ENCODE assay signal across 1 cellular context in the genomic region with DNA sequence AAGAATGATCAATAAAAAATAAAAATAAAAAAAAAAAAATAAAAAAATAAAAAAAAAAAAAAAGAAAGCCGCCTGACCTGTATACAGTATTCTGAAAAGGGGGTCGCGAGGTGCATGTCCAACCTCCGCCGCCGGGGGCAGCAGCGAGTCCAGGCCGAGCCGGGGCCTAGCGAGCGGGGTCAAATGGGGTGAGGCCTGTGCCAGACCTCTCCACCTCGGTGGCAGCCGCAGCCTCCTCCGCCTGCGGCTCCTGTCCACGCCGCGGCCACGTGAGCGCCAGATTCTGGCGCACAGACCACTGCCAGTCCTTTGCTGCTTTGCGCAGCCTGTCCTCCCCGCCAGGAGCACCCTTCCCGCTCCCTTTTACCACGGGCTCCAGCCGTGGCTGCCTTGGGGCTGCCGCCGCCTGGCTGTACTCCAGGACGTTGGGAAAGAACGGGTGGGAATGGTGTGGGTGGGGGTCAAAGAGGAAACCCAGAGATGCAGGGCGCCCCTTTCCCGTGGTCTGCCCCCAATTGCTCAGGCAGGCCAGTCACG.
TF ChIP-seq lines count a peak whose summit lies in the region.

No MANE protein-coding gene starts in this region.

TF ChIP-seq in HepG2, 621 proteins besides CTCF, POLR2A, EP300 and RAD21 (continued from another document and continues in another):
- TF ChIP-seq, protein P1, sequence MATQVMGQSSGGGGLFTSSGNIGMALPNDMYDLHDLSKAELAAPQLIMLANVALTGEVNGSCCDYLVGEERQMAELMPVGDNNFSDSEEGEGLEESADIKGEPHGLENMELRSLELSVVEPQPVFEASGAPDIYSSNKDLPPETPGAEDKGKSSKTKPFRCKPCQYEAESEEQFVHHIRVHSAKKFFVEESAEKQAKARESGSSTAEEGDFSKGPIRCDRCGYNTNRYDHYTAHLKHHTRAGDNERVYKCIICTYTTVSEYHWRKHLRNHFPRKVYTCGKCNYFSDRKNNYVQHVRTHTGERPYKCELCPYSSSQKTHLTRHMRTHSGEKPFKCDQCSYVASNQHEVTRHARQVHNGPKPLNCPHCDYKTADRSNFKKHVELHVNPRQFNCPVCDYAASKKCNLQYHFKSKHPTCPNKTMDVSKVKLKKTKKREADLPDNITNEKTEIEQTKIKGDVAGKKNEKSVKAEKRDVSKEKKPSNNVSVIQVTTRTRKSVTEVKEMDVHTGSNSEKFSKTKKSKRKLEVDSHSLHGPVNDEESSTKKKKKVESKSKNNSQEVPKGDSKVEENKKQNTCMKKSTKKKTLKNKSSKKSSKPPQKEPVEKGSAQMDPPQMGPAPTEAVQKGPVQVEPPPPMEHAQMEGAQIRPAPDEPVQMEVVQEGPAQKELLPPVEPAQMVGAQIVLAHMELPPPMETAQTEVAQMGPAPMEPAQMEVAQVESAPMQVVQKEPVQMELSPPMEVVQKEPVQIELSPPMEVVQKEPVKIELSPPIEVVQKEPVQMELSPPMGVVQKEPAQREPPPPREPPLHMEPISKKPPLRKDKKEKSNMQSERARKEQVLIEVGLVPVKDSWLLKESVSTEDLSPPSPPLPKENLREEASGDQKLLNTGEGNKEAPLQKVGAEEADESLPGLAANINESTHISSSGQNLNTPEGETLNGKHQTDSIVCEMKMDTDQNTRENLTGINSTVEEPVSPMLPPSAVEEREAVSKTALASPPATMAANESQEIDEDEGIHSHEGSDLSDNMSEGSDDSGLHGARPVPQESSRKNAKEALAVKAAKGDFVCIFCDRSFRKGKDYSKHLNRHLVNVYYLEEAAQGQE (IDR thresholded peaks at IDR 0.05; ENCODE audit: borderline replicate concordance in 1 of 2, low read depth in 1 of 2, low read length in 2 of 2): peak in 1 of 2 experiments; percentile 49; a peak in 1 of 4 replicates
- TF ChIP-seq PHB2 (IDR thresholded peaks at IDR 0.05; ENCODE audit: partially characterized antibody) (no peak), ZNF83 (CRISPR knock-in tag; IDR thresholded peaks at IDR 0.05; ENCODE audit: borderline replicate concordance) (peak; percentile 94; the same call in 1 of the 2 replicates), PHF21A (CRISPR knock-in tag; IDR thresholded peaks at IDR 0.05) (peak; percentile 91), KLF13 (CRISPR knock-in tag; IDR thresholded peaks at IDR 0.05) (no peak), ZNF720 (CRISPR knock-in tag; IDR thresholded peaks at IDR 0.05) (no peak; the same call in 1 of the 2 replicates), ARID3A (IDR thresholded peaks at IDR 0.05; ENCODE audit: low read depth, low read length) (peak; percentile 51), ZC3H13 (CRISPR knock-in tag; IDR thresholded peaks at IDR 0.05) (peak; percentile 93), ZBTB44 (CRISPR knock-in tag; IDR thresholded peaks at IDR 0.05) (peak; percentile 87; the same call in 1 of the 2 replicates), EED (CRISPR knock-in tag; IDR thresholded peaks at IDR 0.05) (peak; percentile 70), ZNF24 (IDR thresholded peaks at IDR 0.05) (0 out of 2 replicates have a peak, but pooled peaks have one; percentile 31), TSC22D2 (CRISPR knock-in tag; IDR thresholded peaks at IDR 0.05; ENCODE audit: borderline replicate concordance) (peak; percentile 88; the same call in 1 of the 2 replicates), PRMT3 (CRISPR knock-in tag; IDR thresholded peaks at IDR 0.05; ENCODE audit: borderline replicate concordance, low read depth) (peak; percentile 74; the same call in 1 of the 2 replicates), HDAC2 (CRISPR knock-in tag; IDR thresholded peaks at IDR 0.05) (peak; percentile 95), SIX4 (CRISPR knock-in tag; IDR thresholded peaks at IDR 0.05) (peak; percentile 52; the same call in 1 of the 2 replicates), ETV5 (CRISPR knock-in tag; IDR thresholded peaks at IDR 0.05; ENCODE audit: borderline replicate concordance) (peak; percentile 82), HNRNPK (IDR thresholded peaks at IDR 0.05; ENCODE audit: low read depth, low read length, poor library complexity, severe bottlenecking) (peak; percentile 83), HMG20B (CRISPR knock-in tag; conservative IDR thresholded peaks at IDR 0.05) (peak; percentile 71; the same call in 1 of the 2 replicates), RBFOX2 (IDR thresholded peaks at IDR 0.05; ENCODE audit: low read depth, low read length) (peak; percentile 92), ATAD3A (CRISPR knock-in tag; IDR thresholded peaks at IDR 0.05) (peak; percentile 40; the same call in 1 of the 2 replicates), ZBTB14 (CRISPR knock-in tag; IDR thresholded peaks at IDR 0.05) (no peak), HMGA1 (CRISPR knock-in tag; conservative IDR thresholded peaks at IDR 0.05) (no peak), SNRNP70 (IDR thresholded peaks at IDR 0.05; ENCODE audit: low read depth, low read length) (no peak)
- TF ChIP-seq, protein P2, sequence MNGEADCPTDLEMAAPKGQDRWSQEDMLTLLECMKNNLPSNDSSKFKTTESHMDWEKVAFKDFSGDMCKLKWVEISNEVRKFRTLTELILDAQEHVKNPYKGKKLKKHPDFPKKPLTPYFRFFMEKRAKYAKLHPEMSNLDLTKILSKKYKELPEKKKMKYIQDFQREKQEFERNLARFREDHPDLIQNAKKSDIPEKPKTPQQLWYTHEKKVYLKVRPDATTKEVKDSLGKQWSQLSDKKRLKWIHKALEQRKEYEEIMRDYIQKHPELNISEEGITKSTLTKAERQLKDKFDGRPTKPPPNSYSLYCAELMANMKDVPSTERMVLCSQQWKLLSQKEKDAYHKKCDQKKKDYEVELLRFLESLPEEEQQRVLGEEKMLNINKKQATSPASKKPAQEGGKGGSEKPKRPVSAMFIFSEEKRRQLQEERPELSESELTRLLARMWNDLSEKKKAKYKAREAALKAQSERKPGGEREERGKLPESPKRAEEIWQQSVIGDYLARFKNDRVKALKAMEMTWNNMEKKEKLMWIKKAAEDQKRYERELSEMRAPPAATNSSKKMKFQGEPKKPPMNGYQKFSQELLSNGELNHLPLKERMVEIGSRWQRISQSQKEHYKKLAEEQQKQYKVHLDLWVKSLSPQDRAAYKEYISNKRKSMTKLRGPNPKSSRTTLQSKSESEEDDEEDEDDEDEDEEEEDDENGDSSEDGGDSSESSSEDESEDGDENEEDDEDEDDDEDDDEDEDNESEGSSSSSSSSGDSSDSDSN (CRISPR knock-in tag; IDR thresholded peaks at IDR 0.05): peak; percentile 94
- TF ChIP-seq, protein P3, sequence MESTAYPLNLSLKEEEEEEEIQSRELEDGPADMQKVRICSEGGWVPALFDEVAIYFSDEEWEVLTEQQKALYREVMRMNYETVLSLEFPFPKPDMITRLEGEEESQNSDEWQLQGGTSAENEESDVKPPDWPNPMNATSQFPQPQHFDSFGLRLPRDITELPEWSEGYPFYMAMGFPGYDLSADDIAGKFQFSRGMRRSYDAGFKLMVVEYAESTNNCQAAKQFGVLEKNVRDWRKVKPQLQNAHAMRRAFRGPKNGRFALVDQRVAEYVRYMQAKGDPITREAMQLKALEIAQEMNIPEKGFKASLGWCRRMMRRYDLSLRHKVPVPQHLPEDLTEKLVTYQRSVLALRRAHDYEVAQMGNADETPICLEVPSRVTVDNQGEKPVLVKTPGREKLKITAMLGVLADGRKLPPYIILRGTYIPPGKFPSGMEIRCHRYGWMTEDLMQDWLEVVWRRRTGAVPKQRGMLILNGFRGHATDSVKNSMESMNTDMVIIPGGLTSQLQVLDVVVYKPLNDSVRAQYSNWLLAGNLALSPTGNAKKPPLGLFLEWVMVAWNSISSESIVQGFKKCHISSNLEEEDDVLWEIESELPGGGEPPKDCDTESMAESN (CRISPR knock-in tag; conservative IDR thresholded peaks at IDR 0.05): peak; percentile 98
- TF ChIP-seq, protein P4, sequence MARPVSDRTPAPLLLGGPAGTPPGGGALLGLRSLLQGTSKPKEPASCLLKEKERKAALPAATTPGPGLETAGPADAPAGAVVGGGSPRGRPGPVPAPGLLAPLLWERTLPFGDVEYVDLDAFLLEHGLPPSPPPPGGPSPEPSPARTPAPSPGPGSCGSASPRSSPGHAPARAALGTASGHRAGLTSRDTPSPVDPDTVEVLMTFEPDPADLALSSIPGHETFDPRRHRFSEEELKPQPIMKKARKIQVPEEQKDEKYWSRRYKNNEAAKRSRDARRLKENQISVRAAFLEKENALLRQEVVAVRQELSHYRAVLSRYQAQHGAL (CRISPR knock-in tag; IDR thresholded peaks at IDR 0.05; ENCODE audit: not compliant biosample characterization): peak; percentile 91
- TF ChIP-seq, protein P5, sequence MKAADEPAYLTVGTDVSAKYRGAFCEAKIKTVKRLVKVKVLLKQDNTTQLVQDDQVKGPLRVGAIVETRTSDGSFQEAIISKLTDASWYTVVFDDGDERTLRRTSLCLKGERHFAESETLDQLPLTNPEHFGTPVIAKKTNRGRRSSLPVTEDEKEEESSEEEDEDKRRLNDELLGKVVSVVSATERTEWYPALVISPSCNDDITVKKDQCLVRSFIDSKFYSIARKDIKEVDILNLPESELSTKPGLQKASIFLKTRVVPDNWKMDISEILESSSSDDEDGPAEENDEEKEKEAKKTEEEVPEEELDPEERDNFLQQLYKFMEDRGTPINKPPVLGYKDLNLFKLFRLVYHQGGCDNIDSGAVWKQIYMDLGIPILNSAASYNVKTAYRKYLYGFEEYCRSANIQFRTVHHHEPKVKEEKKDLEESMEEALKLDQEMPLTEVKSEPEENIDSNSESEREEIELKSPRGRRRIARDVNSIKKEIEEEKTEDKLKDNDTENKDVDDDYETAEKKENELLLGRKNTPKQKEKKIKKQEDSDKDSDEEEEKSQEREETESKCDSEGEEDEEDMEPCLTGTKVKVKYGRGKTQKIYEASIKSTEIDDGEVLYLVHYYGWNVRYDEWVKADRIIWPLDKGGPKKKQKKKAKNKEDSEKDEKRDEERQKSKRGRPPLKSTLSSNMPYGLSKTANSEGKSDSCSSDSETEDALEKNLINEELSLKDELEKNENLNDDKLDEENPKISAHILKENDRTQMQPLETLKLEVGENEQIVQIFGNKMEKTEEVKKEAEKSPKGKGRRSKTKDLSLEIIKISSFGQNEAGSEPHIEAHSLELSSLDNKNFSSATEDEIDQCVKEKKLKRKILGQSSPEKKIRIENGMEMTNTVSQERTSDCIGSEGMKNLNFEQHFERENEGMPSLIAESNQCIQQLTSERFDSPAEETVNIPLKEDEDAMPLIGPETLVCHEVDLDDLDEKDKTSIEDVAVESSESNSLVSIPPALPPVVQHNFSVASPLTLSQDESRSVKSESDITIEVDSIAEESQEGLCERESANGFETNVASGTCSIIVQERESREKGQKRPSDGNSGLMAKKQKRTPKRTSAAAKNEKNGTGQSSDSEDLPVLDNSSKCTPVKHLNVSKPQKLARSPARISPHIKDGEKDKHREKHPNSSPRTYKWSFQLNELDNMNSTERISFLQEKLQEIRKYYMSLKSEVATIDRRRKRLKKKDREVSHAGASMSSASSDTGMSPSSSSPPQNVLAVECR (CRISPR knock-in tag; IDR thresholded peaks at IDR 0.05; ENCODE audit: borderline replicate concordance): peak; percentile 94
- TF ChIP-seq, protein P6, sequence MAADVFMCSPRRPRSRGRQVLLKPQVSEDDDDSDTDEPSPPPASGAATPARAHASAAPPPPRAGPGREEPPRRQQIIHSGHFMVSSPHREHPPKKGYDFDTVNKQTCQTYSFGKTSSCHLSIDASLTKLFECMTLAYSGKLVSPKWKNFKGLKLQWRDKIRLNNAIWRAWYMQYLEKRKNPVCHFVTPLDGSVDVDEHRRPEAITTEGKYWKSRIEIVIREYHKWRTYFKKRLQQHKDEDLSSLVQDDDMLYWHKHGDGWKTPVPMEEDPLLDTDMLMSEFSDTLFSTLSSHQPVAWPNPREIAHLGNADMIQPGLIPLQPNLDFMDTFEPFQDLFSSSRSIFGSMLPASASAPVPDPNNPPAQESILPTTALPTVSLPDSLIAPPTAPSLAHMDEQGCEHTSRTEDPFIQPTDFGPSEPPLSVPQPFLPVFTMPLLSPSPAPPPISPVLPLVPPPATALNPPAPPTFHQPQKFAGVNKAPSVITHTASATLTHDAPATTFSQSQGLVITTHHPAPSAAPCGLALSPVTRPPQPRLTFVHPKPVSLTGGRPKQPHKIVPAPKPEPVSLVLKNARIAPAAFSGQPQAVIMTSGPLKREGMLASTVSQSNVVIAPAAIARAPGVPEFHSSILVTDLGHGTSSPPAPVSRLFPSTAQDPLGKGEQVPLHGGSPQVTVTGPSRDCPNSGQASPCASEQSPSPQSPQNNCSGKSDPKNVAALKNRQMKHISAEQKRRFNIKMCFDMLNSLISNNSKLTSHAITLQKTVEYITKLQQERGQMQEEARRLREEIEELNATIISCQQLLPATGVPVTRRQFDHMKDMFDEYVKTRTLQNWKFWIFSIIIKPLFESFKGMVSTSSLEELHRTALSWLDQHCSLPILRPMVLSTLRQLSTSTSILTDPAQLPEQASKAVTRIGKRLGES (CRISPR knock-in tag; IDR thresholded peaks at IDR 0.05; ENCODE audit: borderline replicate concordance): peak; percentile 100
